In genomic region chr2:191501390-191502168, GRCh38 we compare ENCODE assay signal across 9 cellular contexts.
DNase-seq lines count a peak whose midpoint lies in the region; ATAC-seq and TF ChIP-seq lines count a peak whose summit lies in the region.
"Had no signal": no experiment of that assay in that cellular context is flagged by ENCODE, and none has a peak within 500 bp of the region (broad histone marks: within the 10 kb centered on the region; RNA-seq: fewer than 3 reads in every experiment).

No MANE protein-coding gene starts in this region.

- H3K27ac ChIP-seq in adrenal gland (no peak overlapping the region), thoracic aorta (no peak overlapping the region)
- H3K27ac ChIP-seq: BLaER1 treated with 17β-estradiol and CSF1 and Interleukin-3, amounts not matched to agents 10 nM and 100 nM had no signal

- H3K4me1 ChIP-seq in adrenal gland (replicated peaks in 1 of 2) (peaks cover 0 to 7% of the 10 kb centered on the region in 2 donors), thoracic aorta (ENCODE audit: control insufficient read depth in 1 of 2, low read depth in 2 of 2) (peaks cover 9 to 19% of the 10 kb centered on the region in 2 donors)
- H3K4me1 ChIP-seq: BLaER1 treated with 17β-estradiol and CSF1 and Interleukin-3, amounts not matched to agents 10 nM and 100 nM had no signal

- H3K4me3 ChIP-seq in adrenal gland (no peak overlapping the region), thoracic aorta (no peak overlapping the region)
- H3K4me3 ChIP-seq: BLaER1 treated with 17β-estradiol and CSF1 and Interleukin-3, amounts not matched to agents 10 nM and 100 nM had no signal

- ATAC-seq in thoracic aorta (ENCODE audit: insufficient number of reproducible peaks, low FRiP score, low read depth) (peak; percentile 54), GM19351 (IDR thresholded peaks at IDR 0.05; ENCODE audit: unreplicated experiment) (no peak)
- ATAC-seq in stimulated activated naive CD8-positive, alpha-beta T cell treated with anti-CD3 and anti-CD28 coated beads, Interleukin-15, Interleukin-2, amounts not matched to agents 100 U/mL and 50 U/mL, for 24 hours, result no peak

- intact Hi-C loops in adrenal gland (cut with DNase I), result loop anchor here (5.0 to 10.0 kb wide), 2 partner anchors 257 to 284 kb away; partner anchors contain the start of gene MYO1B (in 1 of the 2)

- peak; percentile 25 for DNase-seq in NCI-H1092 treated with DMSO at 0.1 percent for 48 hours (lab: John Stamatoyannopoulos, UW)
- DNase-seq in NCI-H1092 (lab: John Stamatoyannopoulos, UW), result no peak
- DNase-seq in adrenal gland, result no peak
- DNase-seq in inferior parietal cortex (ENCODE audit: extremely low spot score), result peak; percentile 53
- no peak for DNase-seq in thoracic aorta (ENCODE audit: low spot score)
- no peak for DNase-seq in stimulated activated naive CD8-positive, alpha-beta T cell treated with anti-CD3 and anti-CD28 coated beads, Interleukin-15, Interleukin-2, amounts not matched to agents 100 U/mL and 50 U/mL, for 24 hours
- no peak for DNase-seq in HUDEP-2 (lab: John Stamatoyannopoulos, UW; ENCODE audit: unreplicated experiment in 76 of 76)

- TF ChIP-seq CTCF in adrenal gland (IDR thresholded peaks at IDR 0.05), result peak; percentile 40 to 75 (median 59)
- peak; percentile 74 for TF ChIP-seq CTCF in thoracic aorta (IDR thresholded peaks at IDR 0.05)

- WGBS in adrenal gland, 4 donors, result 45 to 63% (median 53%) methylated on average over 5 of the region's 5 CpGs

- TF ChIP-seq POLR2A in adrenal gland (IDR thresholded peaks at IDR 0.05), result no peak

- H3K9me3 ChIP-seq in adrenal gland (replicated peaks in 1 of 3) (no peaks in the 10 kb centered on the region), thoracic aorta (no peaks in the 10 kb centered on the region)

- no peaks in the 10 kb centered on the region for H3K36me3 ChIP-seq in adrenal gland (replicated peaks in 1 of 2)
- H3K36me3 ChIP-seq in thoracic aorta, result no peaks in the 10 kb centered on the region
- H3K36me3 ChIP-seq: BLaER1 treated with 17β-estradiol and CSF1 and Interleukin-3, amounts not matched to agents 10 nM and 100 nM had no signal

- no peaks in the 10 kb centered on the region for H3K27me3 ChIP-seq in adrenal gland
- no peaks in the 10 kb centered on the region for H3K27me3 ChIP-seq in thoracic aorta (replicated peaks; ENCODE audit: insufficient read depth)
- H3K27me3 ChIP-seq: BLaER1 treated with 17β-estradiol and CSF1 and Interleukin-3, amounts not matched to agents 10 nM and 100 nM had no signal

Comparison
In these comparisons a context has a peak if more than half of its experiments do, and no peak if none do; other contexts are left out.
1. DNase-seq: peak in NCI-H1092 treated with DMSO at 0.1 percent for 48 hours (single experiment) and inferior parietal cortex (single experiment); none in NCI-H1092 (single experiment), adrenal gland (0 of 7), thoracic aorta (single experiment), stimulated activated naive CD8-positive, alpha-beta T cell treated with anti-CD3 and anti-CD28 coated beads, Interleukin-15, Interleukin-2, amounts not matched to agents 100 U/mL and 50 U/mL, for 24 hours (single experiment) and HUDEP-2 (0 of 76).